Comparison of ENCODE assay signal across 8 cellular contexts in genomic region chr5:98796197-98796972, GRCh38. TPM values are rescaled to one million over a fixed set of nuclear protein-coding genes. Genes with fewer than 3 reads are reported as not detected.
DNase-seq lines count a peak whose midpoint lies in the region; ATAC-seq and TF ChIP-seq lines count a peak whose summit lies in the region.

No MANE protein-coding gene starts in this region.

- TF ChIP-seq CTCF in BJ (IDR thresholded peaks at IDR 0.05; ENCODE audit: insufficient read depth, low read depth, low read length) (peak; percentile 78), fibroblast of villous mesenchyme (IDR thresholded peaks at IDR 0.05; ENCODE audit: insufficient read depth, low read depth, low read length) (peak; percentile 85), progenitor cell of endocrine pancreas (IDR thresholded peaks at IDR 0.05; ENCODE audit: unreplicated experiment) (peak; percentile 80)

- H3K4me3 ChIP-seq in BJ (ENCODE audit: low read depth, low read length) (no peak overlapping the region), fibroblast of villous mesenchyme (ENCODE audit: low read depth, low read length) (no peak overlapping the region)

- no peaks in the 10 kb centered on the region for H3K9me3 Mint-ChIP-seq in progenitor cell of endocrine pancreas (ENCODE audit: low read depth)

- H3K4me3 Mint-ChIP-seq in progenitor cell of endocrine pancreas (ENCODE audit: low read depth) = no peak overlapping the region

- H3K27me3 Mint-ChIP-seq in progenitor cell of endocrine pancreas = no peaks in the 10 kb centered on the region

- CTCF ChIA-PET in BJ (lab: Yijun Ruan, JAX) = interaction anchor here (0.5 to 2.6 kb wide), 17 partner anchors 9 to 1593 kb away, joined by 3 to 14 read pairs (median 3); no protein-coding TSS in a partner anchor

- DNase-seq in BJ (ENCODE audit: low read depth) = no peak
- DNase-seq in NCI-H460 (ENCODE audit: extremely low read depth, low read depth) = peak; percentile 69
- peak; percentile 58 to 60 for DNase-seq in activated T-cell treated with anti-CD3 and anti-CD28 coated beads, Interleukin-2, amount 50 U/mL, for 48 hours
- peak; percentile 67 for DNase-seq in fibroblast of villous mesenchyme (ENCODE audit: low read depth)
- DNase-seq in progenitor cell of endocrine pancreas (ENCODE audit: low spot score, unreplicated experiment) = peak; percentile 32
- DNase-seq in DMS79 treated with DMSO at 0.1 percent for 48 hours (lab: John Stamatoyannopoulos, UW) = no peak

- POLR2A ChIA-PET in BJ (lab: Charles Lee) = interaction anchor here (0.6 kb wide), 1 partner anchor 418 kb away, joined by 3 read pairs; no protein-coding TSS in a partner anchor

- peaks cover 10% of the 10 kb centered on the region for H3K4me1 Mint-ChIP-seq in progenitor cell of endocrine pancreas (ENCODE audit: low read depth)

- peaks cover 16% of the 10 kb centered on the region for H3K36me3 Mint-ChIP-seq in progenitor cell of endocrine pancreas (ENCODE audit: insufficient read depth)

- peak; percentile 89 for ATAC-seq in GM18502 (IDR thresholded peaks at IDR 0.05; ENCODE audit: poor library complexity, unreplicated experiment)
- ATAC-seq in HG02970 (IDR thresholded peaks at IDR 0.05; ENCODE audit: low FRiP score, unreplicated experiment) = peak; percentile 63

- H3K27ac Mint-ChIP-seq in progenitor cell of endocrine pancreas = peak overlapping the region; percentile 88

- H3K36me3 ChIP-seq in BJ (ENCODE audit: control insufficient read depth, insufficient read depth, low read length) = peaks cover 9% of the 10 kb centered on the region

- no peaks in the 10 kb centered on the region for H3K27me3 ChIP-seq in BJ (ENCODE audit: control insufficient read depth, insufficient read depth, low read length)

RNA-seq across cellular contexts. Expression of gene RGMB, which starts 22.9 kb away (rescaled TPM):
- polyA plus RNA-seq in BJ (2011; rRNA removed) = 64.3 and 89.7 TPM in 2 replicates
- polyA minus RNA-seq in BJ (2011; rRNA and poly(A)+ RNA removed) = 101 and 115 TPM in 2 replicates
- 24.9 and 27.5 TPM in 2 replicates for total RNA-seq in NCI-H460 (2014; rRNA removed; shearing (Covaris generic))
- 26.2 and 28.8 TPM in 2 replicates for polyA plus RNA-seq in NCI-H460 (2014; cell fraction: nucleus; rRNA removed)
- 94.1 and 101 TPM in 2 replicates for total RNA-seq in fibroblast of villous mesenchyme
- total RNA-seq in progenitor cell of endocrine pancreas = 20.4 and 24.4 TPM in 2 replicates

Comparison
In these comparisons a context has a peak if more than half of its experiments do, and no peak if none do; other contexts are left out.
1. DNase-seq: peak in NCI-H460 (single experiment), activated T-cell treated with anti-CD3 and anti-CD28 coated beads, Interleukin-2, amount 50 U/mL, for 48 hours (2 of 2), fibroblast of villous mesenchyme (single experiment) and progenitor cell of endocrine pancreas (single experiment); none in BJ (single experiment) and DMS79 treated with DMSO at 0.1 percent for 48 hours (single experiment).
2. Peak in every context shown above with its lines, with median percentiles within 50 percentile points of each other: CTCF ChIP-seq.